13 cellular contexts compared by ENCODE assay signal in the genomic region with DNA sequence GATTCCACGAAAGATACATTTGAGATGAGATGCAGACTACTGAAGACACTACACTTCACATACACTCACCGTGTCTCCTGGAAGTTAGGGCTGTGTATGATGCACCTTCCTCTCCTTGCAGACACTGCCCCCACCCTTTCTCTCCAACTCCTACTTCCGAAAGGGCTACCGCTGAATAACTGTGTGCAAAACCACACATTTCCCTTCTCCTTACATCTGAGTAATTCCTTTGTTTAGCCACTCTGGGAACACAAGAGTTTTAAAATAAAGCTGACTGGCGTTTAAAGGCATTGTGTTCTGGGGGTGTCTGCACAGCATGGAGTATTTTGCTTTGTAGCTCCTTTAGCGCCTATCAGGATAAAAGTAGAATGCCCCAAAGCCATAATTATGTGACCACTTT.
DNase-seq lines count a peak whose midpoint lies in the region; ATAC-seq and TF ChIP-seq lines count a peak whose summit lies in the region.
"Had no signal": no experiment of that assay in that cellular context is flagged by ENCODE, and none has a peak within 500 bp of the region (broad histone marks: within the 10 kb centered on the region; RNA-seq: fewer than 3 reads in every experiment).

No MANE protein-coding gene starts in this region.

- no peak for ATAC-seq in activated naive CD8-positive, alpha-beta T cell treated with anti-CD3 and anti-CD28 coated beads, Interleukin-2, amount 50 U/mL, for 24 hours
- ATAC-seq in memory B cell (ENCODE audit: low read depth) (no peak), HG03025 (IDR thresholded peaks at IDR 0.05; ENCODE audit: low FRiP score, unreplicated experiment) (no peak), GM19395 (IDR thresholded peaks at IDR 0.05; ENCODE audit: unreplicated experiment) (no peak)
- ATAC-seq: left ventricle myocardium superior; stimulated activated naive CD8-positive, alpha-beta T cell treated with anti-CD3 and anti-CD28 coated beads, Interleukin-15, Interleukin-2, amounts not matched to agents 100 U/mL and 50 U/mL, for 24 hours had no signal

- peaks cover 81% of the 10 kb centered on the region for H3K36me3 Mint-ChIP-seq in activated naive CD8-positive, alpha-beta T cell treated with anti-CD3 and anti-CD28 coated beads, Interleukin-2, amount 50 U/mL, for 24 hours (ENCODE audit: low read depth)
- H3K36me3 Mint-ChIP-seq in memory B cell, result peaks cover 46% of the 10 kb centered on the region

- H3K36me3 ChIP-seq in cardiac muscle cell (peaks cover 54% of the 10 kb centered on the region), right atrium auricular region (peaks cover 72% of the 10 kb centered on the region)

- peaks cover 14% of the 10 kb centered on the region for H3K4me1 Mint-ChIP-seq in activated naive CD8-positive, alpha-beta T cell treated with anti-CD3 and anti-CD28 coated beads, Interleukin-2, amount 50 U/mL, for 24 hours
- no peaks in the 10 kb centered on the region for H3K4me1 Mint-ChIP-seq in memory B cell

- no peaks in the 10 kb centered on the region for H3K9me3 ChIP-seq in cardiac muscle cell (ENCODE audit: low read depth)
- no peaks in the 10 kb centered on the region for H3K9me3 ChIP-seq in right atrium auricular region

- no peak overlapping the region for H3K4me3 ChIP-seq in cardiac muscle cell
- no peak overlapping the region for H3K4me3 ChIP-seq in right atrium auricular region

- no peaks in the 10 kb centered on the region for H3K9me3 Mint-ChIP-seq in activated naive CD8-positive, alpha-beta T cell treated with anti-CD3 and anti-CD28 coated beads, Interleukin-2, amount 50 U/mL, for 24 hours
- H3K9me3 Mint-ChIP-seq in memory B cell, result no peaks in the 10 kb centered on the region
- H3K9me3 Mint-ChIP-seq: nephron had no signal

- H3K27me3 ChIP-seq in cardiac muscle cell (no peaks in the 10 kb centered on the region), right atrium auricular region (no peaks in the 10 kb centered on the region)

- TF ChIP-seq CTCF in cardiac muscle cell (IDR thresholded peaks at IDR 0.05; ENCODE audit: low read depth, low read length), result no peak
- no peak for TF ChIP-seq CTCF in right atrium auricular region (IDR thresholded peaks at IDR 0.05)

- H3K27ac ChIP-seq in cardiac muscle cell (peak overlapping the region; percentile 63), right atrium auricular region (no peak overlapping the region)

- H3K27me3 Mint-ChIP-seq in activated naive CD8-positive, alpha-beta T cell treated with anti-CD3 and anti-CD28 coated beads, Interleukin-2, amount 50 U/mL, for 24 hours, result no peaks in the 10 kb centered on the region
- H3K27me3 Mint-ChIP-seq in memory B cell, result no peaks in the 10 kb centered on the region

- H3K4me1 ChIP-seq in cardiac muscle cell (ENCODE audit: low read depth) (no peaks in the 10 kb centered on the region), right atrium auricular region (peaks cover 0 to 8% of the 10 kb centered on the region in 2 donors)

- no peak overlapping the region for H3K4me3 Mint-ChIP-seq in activated naive CD8-positive, alpha-beta T cell treated with anti-CD3 and anti-CD28 coated beads, Interleukin-2, amount 50 U/mL, for 24 hours
- no peak overlapping the region for H3K4me3 Mint-ChIP-seq in memory B cell
- H3K4me3 Mint-ChIP-seq: nephron had no signal

- DNase-seq in cardiac muscle cell (ENCODE audit: low read depth in 1 of 2, low spot score in 1 of 2) (no peak), right atrium auricular region (ENCODE audit: low spot score) (no peak), memory B cell (ENCODE audit: low spot score in 2 of 2) (no peak), NCI-H1417 treated with DMSO at 0.1 percent for 48 hours (lab: John Stamatoyannopoulos, UW) (no peak), hypothalamus (lab: John Stamatoyannopoulos, UW) (no peak)
- DNase-seq in activated naive CD8-positive, alpha-beta T cell treated with anti-CD3 and anti-CD28 coated beads, Interleukin-2, amount 50 U/mL, for 24 hours, result no peak
- DNase-seq: cortex of kidney; left ventricle myocardium superior; NCI-H226; stimulated activated naive CD8-positive, alpha-beta T cell treated with anti-CD3 and anti-CD28 coated beads, Interleukin-15, Interleukin-2, amounts not matched to agents 100 U/mL and 50 U/mL, for 24 hours had no signal

- H3K27ac Mint-ChIP-seq in activated naive CD8-positive, alpha-beta T cell treated with anti-CD3 and anti-CD28 coated beads, Interleukin-2, amount 50 U/mL, for 24 hours, result peak overlapping the region; percentile 36
- H3K27ac Mint-ChIP-seq in memory B cell, result peak overlapping the region; percentile 16
